8 cellular contexts compared by ENCODE assay signal in genomic region chr14:73741876-73742519, GRCh38. TPM values are rescaled to one million over a fixed set of nuclear protein-coding genes. Genes with fewer than 3 reads are reported as not detected.
DNase-seq lines count a peak whose midpoint lies in the region; ATAC-seq and TF ChIP-seq lines count a peak whose summit lies in the region.

No MANE protein-coding gene starts in this region.

- no peak for DNase-seq in AG04449 (ENCODE audit: low read depth, low spot score)
- no peak for DNase-seq in dedifferentiated amniotic fluid mesenchymal stem cell (ENCODE audit: extremely low spot score)
- no peak for DNase-seq in glomerular visceral epithelial cell (ENCODE audit: extremely low spot score)

- CTCF ChIA-PET in AG04449 (lab: Yijun Ruan, JAX) = interaction anchor here (1.3 to 11.3 kb wide), 7 partner anchors 11 to 84 kb away, joined by 3 to 170 read pairs (median 7); no protein-coding TSS in a partner anchor

- no peaks in the 10 kb centered on the region for H3K27me3 ChIP-seq in HUES64 (ENCODE audit: insufficient read depth, low read length)
- no peaks in the 10 kb centered on the region for H3K27me3 ChIP-seq in layer of hippocampus (ENCODE audit: control insufficient read depth, insufficient read depth, low read length)

- H3K27ac ChIP-seq in HUES64 (ENCODE audit: low read depth, low read length) (peak overlapping the region; percentile 34), adipose tissue (ENCODE audit: low read depth, low read length) (peak overlapping the region; percentile 38), layer of hippocampus (ENCODE audit: low read depth, low read length) (peak overlapping the region; percentile 74), temporal lobe (ENCODE audit: low read depth, low read length) (peak overlapping the region; percentile 90)

- H3K4me1 ChIP-seq in HUES64 (ENCODE audit: insufficient read depth, low read length) = peaks cover 39% of the 10 kb centered on the region

- POLR2A ChIA-PET in AG04449 (lab: Yijun Ruan, JAX) = interaction anchor here (1.0 kb wide), 2 partner anchors 17 to 18 kb away, joined by 3 to 4 read pairs; a partner anchor contains a TSS

- TF ChIP-seq CTCF in AG04449 (IDR thresholded peaks at IDR 0.05; ENCODE audit: insufficient read depth, low read length, missing control alignments) = no peak

- H3K9me3 ChIP-seq in HUES64 (ENCODE audit: insufficient read depth, low read depth, low read length) = no peaks in the 10 kb centered on the region

- no peak for ATAC-seq in GM21737 (IDR thresholded peaks at IDR 0.05; ENCODE audit: unreplicated experiment)

- WGBS in HUES64 = 65% methylated on average over 17 of the region's 17 CpGs
- 22 to 61% (median 25%) methylated on average over 17 of the region's 17 CpGs for WGBS in adipose tissue, 3 donors

- peak overlapping the region; percentile 36 for H3K4me3 ChIP-seq in AG04449 (ENCODE audit: low read depth, low read length)
- peak overlapping the region; percentile 13; the same call in 1 of the 2 replicates for H3K4me3 ChIP-seq in HUES64 (ENCODE audit: low read length)

- H3K9ac ChIP-seq in HUES64 (ENCODE audit: low read depth, low read length) = peak overlapping the region; percentile 50; the same call in 1 of the 2 replicates

- H3K36me3 ChIP-seq in HUES64 (ENCODE audit: insufficient read depth, low read length) = 0 out of 2 replicates have a peak, but pooled peaks cover 4% of the 10 kb centered on the region

RNA-seq across cellular contexts. Expression of gene PNMA1, which starts 27.8 kb away (rescaled TPM):
- polyA plus RNA-seq in HUES64 (2013, experiment 1 of 2) = 42.4 TPM
- 43.4 TPM for polyA plus RNA-seq in HUES64 (2013, experiment 2 of 2)
- 10 to 100 TPM in 2 of 3 donors, 1 to 10 TPM in 1; 7.6 to 41.4 (median 21.6) TPM for polyA plus RNA-seq in adipose tissue
- 113 TPM for total RNA-seq in temporal lobe

Comparison
In these comparisons a context has a peak if more than half of its experiments do, and no peak if none do; other contexts are left out.
1. H3K27ac ChIP-seq: peak in every context shown above with its lines; median percentile 90 in temporal lobe; 74 in layer of hippocampus; 38 in adipose tissue; 34 in HUES64.